In genomic region chr1:24742090-24742938, GRCh38 we compare ENCODE assay signal across 12 cellular contexts. TPM values are rescaled to one million over a fixed set of nuclear protein-coding genes. Genes with fewer than 3 reads are reported as not detected.
DNase-seq lines count a peak whose midpoint lies in the region; ATAC-seq and TF ChIP-seq lines count a peak whose summit lies in the region.
"Had no signal": no experiment of that assay in that cellular context is flagged by ENCODE, and none has a peak within 500 bp of the region (broad histone marks: within the 10 kb centered on the region; RNA-seq: fewer than 3 reads in every experiment).

No MANE protein-coding gene starts in this region.

- DNase-seq in cardiac muscle cell (ENCODE audit: low read depth in 1 of 2, low spot score in 1 of 2) (peak in 1 of 2 donors; percentile 86), Right ventricle myocardium inferior (ENCODE audit: missing footprints) (no peak), T-helper 17 cell (no peak), hepatic stellate cell (ENCODE audit: low spot score) (peak; percentile 72), type B pancreatic cell (ENCODE audit: extremely low spot score, unreplicated experiment) (no peak), globus pallidus (ENCODE audit: low spot score) (no peak), NOMO-1 treated with DMSO at 0.1 percent for 48 hours (lab: John Stamatoyannopoulos, UW; ENCODE audit: unreplicated experiment) (no peak)
- DNase-seq: activated CD4-positive, alpha-beta T cell treated with anti-CD3 and anti-CD28 coated beads for 1 hour; COR-L47; ovary; substantia nigra had no signal

- intact Hi-C loops in Right ventricle myocardium inferior (cut with DNase I): no loop called here

- H3K27me3 ChIP-seq in cardiac muscle cell: no peaks in the 10 kb centered on the region
- H3K27me3 ChIP-seq: ovary had no signal

- H3K27me3 Mint-ChIP-seq in T-helper 17 cell (peaks cover 13% of the 10 kb centered on the region), type B pancreatic cell (no peaks in the 10 kb centered on the region)

- H3K9me3 ChIP-seq in cardiac muscle cell (ENCODE audit: low read depth) (no peaks in the 10 kb centered on the region), T-helper 17 cell (ENCODE audit: control insufficient read depth, low read length, poor library complexity, severe bottlenecking) (no peaks in the 10 kb centered on the region)
- H3K9me3 ChIP-seq: ovary had no signal

- no peak for ATAC-seq in Right ventricle myocardium inferior
- ATAC-seq in T-helper 17 cell: no peak
- ATAC-seq in GM18870 (IDR thresholded peaks at IDR 0.05; ENCODE audit: unreplicated experiment): no peak

- H3K4me3 Mint-ChIP-seq in T-helper 17 cell (peak overlapping the region; percentile 45), type B pancreatic cell (peak overlapping the region; percentile 41)

- H3K36me3 Mint-ChIP-seq in T-helper 17 cell (ENCODE audit: low read depth) (peaks cover 3% of the 10 kb centered on the region), type B pancreatic cell (peaks cover 4% of the 10 kb centered on the region)

- no peaks in the 10 kb centered on the region for H3K36me3 ChIP-seq in cardiac muscle cell
- H3K36me3 ChIP-seq: ovary had no signal

- peaks cover 17% of the 10 kb centered on the region for H3K4me1 ChIP-seq in cardiac muscle cell (ENCODE audit: low read depth)

- H3K4me3 ChIP-seq in cardiac muscle cell: no peak overlapping the region
- H3K4me3 ChIP-seq: ovary had no signal

- H3K27ac Mint-ChIP-seq in T-helper 17 cell (no peak overlapping the region), type B pancreatic cell (peak overlapping the region; percentile 92)

- peak overlapping the region; percentile 45 for H3K27ac ChIP-seq in cardiac muscle cell
- H3K27ac ChIP-seq: ovary had no signal

- H3K4me1 Mint-ChIP-seq in T-helper 17 cell (peaks cover 8% of the 10 kb centered on the region), type B pancreatic cell (ENCODE audit: unreplicated experiment) (peaks cover 36% of the 10 kb centered on the region)

- no peak for TF ChIP-seq CTCF in cardiac muscle cell (IDR thresholded peaks at IDR 0.05; ENCODE audit: low read depth, low read length)
- no peak for TF ChIP-seq CTCF in type B pancreatic cell (conservative IDR thresholded peaks at IDR 0.05)

- no peaks in the 10 kb centered on the region for H3K9me3 Mint-ChIP-seq in type B pancreatic cell

RNA-seq across cellular contexts. Expression of gene CLIC4, which starts 2.9 kb away (rescaled TPM):
- total RNA-seq in cardiac muscle cell (174 and 361 TPM in 2 replicates), Right ventricle myocardium inferior (406 TPM), T-helper 17 cell (1 to 10 TPM; 3.9 to 9.9 TPM), type B pancreatic cell (ENCODE audit: low replicate concordance) (102 and 109 TPM in 2 replicates)
- 136 and 221 TPM in 2 replicates for polyA plus RNA-seq in cardiac muscle cell
